8 cellular contexts compared by ENCODE assay signal in genomic region chr3:4977889-4978258, GRCh38. TPM values are rescaled to one million over a fixed set of nuclear protein-coding genes. Genes with fewer than 3 reads are reported as not detected.
DNase-seq lines count a peak whose midpoint lies in the region; ATAC-seq and TF ChIP-seq lines count a peak whose summit lies in the region.

No MANE protein-coding gene starts in this region.

- no peak for DNase-seq in A673 (ENCODE audit: low spot score)
- no peak for DNase-seq in HFF-Myc (ENCODE audit: extremely low read depth, low read depth)
- peak; percentile 57 to 65 for DNase-seq in activated CD4-positive, alpha-beta T cell treated with anti-CD3 and anti-CD28 coated beads, Interleukin-2, amount 50 U/mL, for 48 hours
- no peak for DNase-seq in fibroblast of the aortic adventitia (ENCODE audit: low read depth)
- DNase-seq in gastrocnemius medialis: no peak
- DNase-seq in AG08396 (ENCODE audit: low spot score): no peak
- DNase-seq in NK-92 treated with Interleukin-12 subunit alpha and Interleukin-12 subunit beta, amount 100 ng/mL, for 24 hours (lab: John Stamatoyannopoulos, UW): no peak

- no peaks in the 10 kb centered on the region for H3K9me3 ChIP-seq in A673 (ENCODE audit: low read depth, low read length, poor library complexity, severe bottlenecking)
- no peaks in the 10 kb centered on the region for H3K9me3 ChIP-seq in gastrocnemius medialis

- no peaks in the 10 kb centered on the region for H3K27me3 ChIP-seq in A673 (replicated peaks; ENCODE audit: insufficient read depth, low read depth, low read length, poor library complexity)
- no peaks in the 10 kb centered on the region for H3K27me3 ChIP-seq in gastrocnemius medialis

- POLR2A ChIA-PET in A673 (lab: Charles Lee; ENCODE audit: low non-redundant PET): no interaction called here

- intact Hi-C loops in A673 (cut with micrococcal nuclease; ENCODE audit: unreplicated experiment) (loop anchor here (5.0 kb wide), 1 partner anchor 266 kb away; no protein-coding TSS in a partner anchor), gastrocnemius medialis (cut with DNase I; ENCODE audit: low total_unique reads) (loop anchor here (1.0 to 5.0 kb wide), 6 partner anchors 11 to 259 kb away; no protein-coding TSS in a partner anchor)

- H3K4me1 ChIP-seq in A673 (ENCODE audit: insufficient read depth, low read length, poor library complexity, severe bottlenecking): peaks cover 31% of the 10 kb centered on the region
- peaks cover 17 to 34% of the 10 kb centered on the region in 2 donors for H3K4me1 ChIP-seq in gastrocnemius medialis

- CTCF ChIA-PET in A673 (lab: Charles Lee): no interaction called here

- TF ChIP-seq CTCF in A673 (conservative IDR thresholded peaks at IDR 0.05; ENCODE audit: low read depth, low read length) (0 out of 2 replicates have a peak, but pooled peaks have one; percentile 17), HFF-Myc (IDR thresholded peaks at IDR 0.05; ENCODE audit: low read depth, low read length, missing control alignments) (no peak), fibroblast of the aortic adventitia (IDR thresholded peaks at IDR 0.05; ENCODE audit: insufficient read depth, low read length) (no peak), gastrocnemius medialis (IDR thresholded peaks at IDR 0.05 in 4 of 5, conservative IDR thresholded peaks at IDR 0.05 in 1 of 5) (no peak)

- H3K36me3 ChIP-seq in A673 (ENCODE audit: insufficient read depth, low read length, poor library complexity, severe bottlenecking) (peaks cover 1% of the 10 kb centered on the region), gastrocnemius medialis (no peaks in the 10 kb centered on the region)

- H3K4me3 ChIP-seq in A673 (ENCODE audit: low read depth, low read length, poor library complexity, severe bottlenecking) (peak overlapping the region; percentile 63), HFF-Myc (replicated peaks; ENCODE audit: low read depth, low read length) (peak overlapping the region; percentile 91), fibroblast of the aortic adventitia (ENCODE audit: low read depth, low read length) (peak overlapping the region; percentile 99), gastrocnemius medialis (peak overlapping the region; percentile 69 to 95 (median 88))

- no peak for ATAC-seq in gastrocnemius medialis
- ATAC-seq in GM21367 (IDR thresholded peaks at IDR 0.05; ENCODE audit: unreplicated experiment): no peak

- peak overlapping the region; percentile 69 for H3K27ac ChIP-seq in A673 (ENCODE audit: low read depth, low read length, poor library complexity, severe bottlenecking)
- peak overlapping the region; percentile 96 to 100 (median 99) for H3K27ac ChIP-seq in gastrocnemius medialis

- in situ Hi-C loops in gastrocnemius medialis (cut with MboI; ENCODE audit: low sequenced_read_pairs in 4 of 4): loop anchor here in 3 of 4 donors (5.0 to 25.0 kb wide), 6 partner anchors 47 to 263 kb away; partner anchors contain the start of gene EDEM1 (in 1 of the 3)

- no TSS peak for BruUV-seq in A673 (replicated peaks; lab: Mats Ljungman, UMichigan)

- no peak for TF ChIP-seq POLR2A in gastrocnemius medialis (IDR thresholded peaks at IDR 0.05)

RNA-seq across cellular contexts. Expression of gene BHLHE40, which starts 1.4 kb away (rescaled TPM):
- total RNA-seq in A673 (2021) (3.0 and 3.5 TPM in 2 replicates), fibroblast of the aortic adventitia (ENCODE audit: low replicate concordance) (22.9 and 36.1 TPM in 2 replicates), gastrocnemius medialis (10 to 100 TPM; 19.2 to 96.7 (median 45.3) TPM)

Comparison
In these comparisons a context has a peak if more than half of its experiments do, and no peak if none do; other contexts are left out.
1. DNase-seq: peak in activated CD4-positive, alpha-beta T cell treated with anti-CD3 and anti-CD28 coated beads, Interleukin-2, amount 50 U/mL, for 48 hours (2 of 2); none in A673 (single experiment), HFF-Myc (single experiment), fibroblast of the aortic adventitia (single experiment), gastrocnemius medialis (0 of 2), AG08396 (single experiment) and NK-92 treated with Interleukin-12 subunit alpha and Interleukin-12 subunit beta, amount 100 ng/mL, for 24 hours (single experiment).
2. Peak in every context shown above with its lines, with median percentiles within 50 percentile points of each other: H3K4me3 ChIP-seq.